ENCODE assay signal across 12 cellular contexts in the genomic region with DNA sequence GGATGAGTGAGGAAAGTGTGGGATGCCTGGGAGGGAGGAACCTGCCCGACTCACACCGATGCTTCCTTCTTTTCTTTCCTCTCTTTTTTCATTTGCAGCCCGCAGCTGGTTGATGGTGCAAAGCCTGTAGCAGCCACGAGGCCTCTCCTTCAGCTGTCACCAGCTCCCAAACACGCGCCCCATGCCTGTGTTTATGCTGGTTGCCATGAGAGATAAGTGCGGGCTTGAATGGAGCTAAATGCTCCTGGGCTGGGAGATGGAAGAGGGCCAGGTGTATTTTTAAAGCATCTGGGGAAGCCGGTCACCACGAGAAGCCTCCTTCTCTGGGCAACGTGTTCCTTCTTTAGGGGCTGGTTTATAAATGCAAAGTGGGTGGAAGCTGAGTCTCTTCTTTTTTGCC. TPM values are rescaled to one million over a fixed set of nuclear protein-coding genes. Genes with fewer than 3 reads are reported as not detected.
A peak's percentile ranks its signal among the peaks of the same experiment; 100 is the strongest.
DNase-seq lines count a peak whose midpoint lies in the region; ATAC-seq and TF ChIP-seq lines count a peak whose summit lies in the region.
"Had no signal": no experiment of that assay in that cellular context is flagged by ENCODE, and none has a peak within 500 bp of the region (broad histone marks: within the 10 kb centered on the region; RNA-seq: fewer than 3 reads in every experiment).

No MANE protein-coding gene starts in this region.

- peak; percentile 18 for ATAC-seq in mucosa of descending colon
- no peak for ATAC-seq in GM21528 (IDR thresholded peaks at IDR 0.05; ENCODE audit: low FRiP score, unreplicated experiment)
- no peak for ATAC-seq in HG03342 (IDR thresholded peaks at IDR 0.05; ENCODE audit: unreplicated experiment)

- H3K9me3 ChIP-seq in mucosa of descending colon = no peaks in the 10 kb centered on the region

- peak; percentile 68 for DNase-seq in COLO668 (lab: John Stamatoyannopoulos, UW; ENCODE audit: unreplicated experiment)
- DNase-seq in NCI-H2029 (lab: John Stamatoyannopoulos, UW) = peak; percentile 91
- DNase-seq in cerebellum (ENCODE audit: low spot score) = peak; percentile 52
- DNase-seq in mucosa of descending colon = peak in 1 of 3 donors; percentile 21
- no peak for DNase-seq in NCI-H1048 (lab: John Stamatoyannopoulos, UW)
- DNase-seq in iPS-NIHi11 (ENCODE audit: low spot score) = no peak
- DNase-seq: activated naive CD4-positive, alpha-beta T cell; CD4-positive, alpha-beta T cell; NCI-H226; stimulated activated CD4-positive, alpha-beta T cell treated with anti-CD3 and anti-CD28 coated beads, Interleukin-4, amount 100 ng/mL, for 24 hours had no signal

- no peaks in the 10 kb centered on the region for H3K4me1 ChIP-seq in mucosa of descending colon (ENCODE audit: low read depth)

- no peak for TF ChIP-seq CTCF in mucosa of descending colon (IDR thresholded peaks at IDR 0.05)

- intact Hi-C loops in mucosa of descending colon (cut with DNase I, micrococcal nuclease) = no loop called here

- no peaks in the 10 kb centered on the region for H3K36me3 ChIP-seq in mucosa of descending colon (ENCODE audit: low read depth)

- no peak overlapping the region for H3K4me3 ChIP-seq in mucosa of descending colon

RNA-seq across cellular contexts. Expression of a gene that starts 9.3 kb away (rescaled TPM):
- total RNA-seq in cerebellum = 2.5 TPM
- total RNA-seq in mucosa of descending colon = 1 to 10 TPM; 1.1 to 3.0 (median 1.5) TPM

Comparison
In these comparisons a context has a peak if more than half of its experiments do, and no peak if none do; other contexts are left out.
1. DNase-seq: peak in COLO668 (single experiment), NCI-H2029 (single experiment) and cerebellum (single experiment); none in NCI-H1048 (single experiment) and iPS-NIHi11 (single experiment).